ENCODE assay signal across 14 cellular contexts in the genomic region with DNA sequence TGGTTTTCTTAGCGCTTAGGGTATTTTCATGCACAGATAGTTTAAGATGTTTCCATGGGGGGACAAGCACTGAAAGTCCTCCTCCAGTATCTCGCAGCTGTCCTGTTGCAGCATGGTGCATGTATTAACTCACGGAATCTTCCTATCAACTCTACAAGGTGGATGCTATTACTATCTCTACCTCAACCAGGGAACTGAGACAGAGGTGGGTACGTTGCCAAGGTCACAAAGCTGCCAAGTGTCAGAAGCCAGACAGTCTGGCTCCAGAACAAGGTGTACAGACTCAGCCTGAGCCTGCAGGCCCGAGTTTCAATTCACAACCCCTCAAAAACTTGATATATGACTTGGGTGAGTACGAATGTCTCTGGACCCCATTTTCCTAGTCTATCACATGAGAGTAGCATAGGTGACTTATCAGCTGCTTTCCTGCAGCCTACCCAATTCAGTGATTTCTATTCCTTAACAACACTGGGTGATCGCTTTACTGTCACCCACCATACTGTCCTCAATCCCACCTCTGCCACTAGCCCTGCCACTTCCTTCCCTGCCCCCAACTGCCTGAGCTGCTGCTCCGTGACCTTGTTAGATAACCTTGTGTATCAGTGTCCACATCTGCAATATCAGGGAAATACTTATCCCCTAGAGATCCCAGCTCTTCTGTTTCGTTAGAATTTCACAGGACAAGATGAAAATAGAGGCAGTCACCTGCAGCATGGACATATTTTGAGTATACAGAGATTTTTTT.
"Had no signal": no experiment of that assay in that cellular context is flagged by ENCODE, and none has a peak within 500 bp of the region (broad histone marks: within the 10 kb centered on the region; RNA-seq: fewer than 3 reads in every experiment).

No MANE protein-coding gene starts in this region.

- H3K4me2 ChIP-seq: neural progenitor cell, smooth muscle cell had no signal

- H3K36me3 ChIP-seq: ovary had no signal

- H2AFZ ChIP-seq: neural progenitor cell had no signal

- H3K4me3 ChIP-seq: dorsolateral prefrontal cortex, esophagus squamous epithelium, neural progenitor cell, ovary, smooth muscle cell, upper lobe of left lung had no signal

- H3K9ac ChIP-seq: neural progenitor cell had no signal

- H3K27me3 ChIP-seq: neural progenitor cell, ovary, upper lobe of left lung had no signal

- H3K9me3 ChIP-seq: esophagus squamous epithelium, ovary, upper lobe of left lung had no signal

- ATAC-seq: activated CD8-positive, alpha-beta memory T cell treated with anti-CD3 and anti-CD28 coated beads, Interleukin-2, amount 10 ng/mL, durations not matched to agents 7 days and 5 days; stimulated activated memory B cell treated with anti-CD40 and anti-IgM and Interleukin-4, amounts not matched to agents 10 μg/mL and 1 μg/mL and 100 μg/mL, for 72 hours had no signal

- H3K27ac ChIP-seq: dorsolateral prefrontal cortex, esophagus squamous epithelium, neural progenitor cell, ovary, upper lobe of left lung had no signal

- DNase-seq: activated CD4-positive, alpha-beta T cell treated with anti-CD3 and anti-CD28 coated beads for 1 hour; activated CD4-positive, alpha-beta T cell treated with anti-CD3 and anti-CD28 coated beads, Interleukin-2, amount 50 U/mL, for 48 hours; activated CD8-positive, alpha-beta memory T cell treated with anti-CD3 and anti-CD28 coated beads, Interleukin-2, amount 10 ng/mL, durations not matched to agents 7 days and 5 days; activated effector memory CD4-positive, alpha-beta T cell treated with anti-CD3 and anti-CD28 coated beads, Interleukin-2, amount 50 U/mL, for 16 hours; activated T-cell treated with anti-CD3 and anti-CD28 coated beads, Interleukin-2, amount 50 U/mL, for 24 hours; dorsolateral prefrontal cortex; esophagus squamous epithelium; foreskin fibroblast; ovary; substantia nigra had no signal

- H3K4me1 ChIP-seq: esophagus squamous epithelium, neural progenitor cell, upper lobe of left lung had no signal
